ENCODE assay signal across 8 cellular contexts in genomic region chr10:70115948-70116682, GRCh38. TPM values are rescaled to one million over a fixed set of nuclear protein-coding genes. Genes with fewer than 3 reads are reported as not detected.
DNase-seq lines count a peak whose midpoint lies in the region; ATAC-seq, FAIRE-seq and TF ChIP-seq lines count a peak whose summit lies in the region.

No MANE protein-coding gene starts in this region.

- H3K4me1 ChIP-seq in ascending aorta: no peaks in the 10 kb centered on the region

- no peak overlapping the region for H3K27ac ChIP-seq in ascending aorta

- ATAC-seq in T-cell (replicated peaks in 1 of 4) (peak; percentile 64 to 86 (median 75)), GM18511 (IDR thresholded peaks at IDR 0.05; ENCODE audit: unreplicated experiment) (no peak), HG03457 (IDR thresholded peaks at IDR 0.05; ENCODE audit: unreplicated experiment) (no peak)

- no peak overlapping the region for H3K27ac Mint-ChIP-seq in T-cell

- DNase-seq in EL: peak; percentile 27
- DNase-seq in HTR-8/SVneo (ENCODE audit: insufficient read length, low spot score): peak; percentile 64
- DNase-seq in T-cell: peak in 27 of 34 experiments; percentile 14 to 58 (median 43)
- DNase-seq in ascending aorta (ENCODE audit: low spot score in 2 of 2): no peak
- DNase-seq in iPS-NIHi7 (ENCODE audit: extremely low spot score): peak; percentile 86
- DNase-seq in stimulated activated CD4-positive, alpha-beta T cell treated with anti-CD3 and anti-CD28 coated beads, Interleukin-1b, Interleukin-23, amount 100 ng/mL, for 48 hours: peak; percentile 48

- no peak overlapping the region for H3K4me3 Mint-ChIP-seq in T-cell

- peaks cover 23% of the 10 kb centered on the region for H3K36me3 Mint-ChIP-seq in T-cell

- H3K27me3 ChIP-seq in ascending aorta: no peaks in the 10 kb centered on the region

- CTCF ChIA-PET in T-cell (lab: Charles Lee): interaction anchor here (0.6 to 2.7 kb wide), 19 partner anchors 10 to 248 kb away, joined by 3 to 23 read pairs (median 4); partner anchors contain the start of gene TYSND1 (in 2 of the 2)

- no peak for FAIRE-seq in HTR-8/SVneo (lab: Jason Lieb, UNC)

- H3K4me1 Mint-ChIP-seq in T-cell: peaks cover 6 to 8% (median 8%) of the 10 kb centered on the region in 3 donors

- H3K9me3 ChIP-seq in ascending aorta: no peaks in the 10 kb centered on the region

- no peaks in the 10 kb centered on the region for H3K9me3 Mint-ChIP-seq in T-cell

- H3K4me3 ChIP-seq in ascending aorta: no peak overlapping the region

- POLR2A ChIA-PET in T-cell (lab: Charles Lee): interaction anchor here in 1 of 2 donors (0.6 kb wide), 1 partner anchor 508 kb away, joined by 3 read pairs; no protein-coding TSS in a partner anchor

- TF ChIP-seq CTCF in ascending aorta (IDR thresholded peaks at IDR 0.05): peak; percentile 73 to 85 (median 81)

- intact Hi-C loops in ascending aorta (cut with DNase I): loop anchor here (1.0 kb wide), 1 partner anchor 30 kb away; the partner anchor contains the start of gene TYSND1

- no peaks in the 10 kb centered on the region for H3K27me3 Mint-ChIP-seq in T-cell

- peaks cover 50 to 87% of the 10 kb centered on the region in 2 donors for H3K36me3 ChIP-seq in ascending aorta

RNA-seq across cellular contexts. Expression of gene AIFM2, which starts 16.5 kb away (rescaled TPM):
- total RNA-seq in T-cell (1 to 10 TPM; 3.2 to 5.8 (median 5.1) TPM), ascending aorta (2.9 TPM)

RNA-seq across cellular contexts. Expression of gene TYSND1, which starts 30.4 kb away (rescaled TPM):
- total RNA-seq in T-cell (10 to 100 TPM; 18.3 to 41.0 (median 38.7) TPM), ascending aorta (12.3 TPM)

RNA-seq across cellular contexts. Expression of gene SAR1A, which starts 54.2 kb away (rescaled TPM):
- total RNA-seq in T-cell (100 to 1,000 TPM in 2 of 5 donors, 10 to 100 TPM in 3; 64.0 to 132 (median 82.3) TPM), ascending aorta (43.3 TPM)

Comparison
In these comparisons a context has a peak if more than half of its experiments do, and no peak if none do; other contexts are left out.
1. DNase-seq: peak in EL (single experiment), HTR-8/SVneo (single experiment), T-cell (27 of 34), iPS-NIHi7 (single experiment) and stimulated activated CD4-positive, alpha-beta T cell treated with anti-CD3 and anti-CD28 coated beads, Interleukin-1b, Interleukin-23, amount 100 ng/mL, for 48 hours (single experiment); none in ascending aorta (0 of 2).
2. ATAC-seq: peak in T-cell (4 of 4); none in GM18511 (single experiment) and HG03457 (single experiment).